Comparison of ENCODE assay signal across 8 cellular contexts in genomic region chr18:50507120-50507590, GRCh38. TPM values are rescaled to one million over a fixed set of nuclear protein-coding genes. Genes with fewer than 3 reads are reported as not detected.
DNase-seq lines count a peak whose midpoint lies in the region; TF ChIP-seq lines count a peak whose summit lies in the region.

No MANE protein-coding gene starts in this region.

- DNase-seq in DMS53 (lab: John Stamatoyannopoulos, UW), result peak; percentile 76
- DNase-seq in UCSD-AML1 (lab: John Stamatoyannopoulos, UW; ENCODE audit: unreplicated experiment), result peak; percentile 25
- peak in 31 of 51 donors; percentile 2 to 62 (median 25) for DNase-seq in hypothalamus (lab: John Stamatoyannopoulos, UW)
- peak; percentile 48 for DNase-seq in stomach
- DNase-seq in effector CD4-positive, alpha-beta T cell, result no peak
- no peak for DNase-seq in T-helper 1 cell
- DNase-seq in SHP77 (lab: John Stamatoyannopoulos, UW), result no peak

- 28 to 47% (median 42%) methylated on average over 4 of the region's 4 CpGs for WGBS in stomach, 5 donors

- no peak for TF ChIP-seq POLR2A in stomach (IDR thresholded peaks at IDR 0.05)

- TF ChIP-seq CTCF in Loucy (conservative IDR thresholded peaks at IDR 0.05; ENCODE audit: low read length) (peak; percentile 37), stomach (IDR thresholded peaks at IDR 0.05) (peak in 5 of 7 experiments; percentile 49 to 68 (median 57))

- H3K36me3 ChIP-seq in Loucy (ENCODE audit: insufficient read depth, low read length) (no peaks in the 10 kb centered on the region), stomach (no peaks in the 10 kb centered on the region)

- H3K9me3 ChIP-seq in Loucy (ENCODE audit: insufficient read depth, low read depth, low read length), result no peaks in the 10 kb centered on the region
- no peaks in the 10 kb centered on the region for H3K9me3 ChIP-seq in stomach

- intact Hi-C loops in stomach (cut with DNase I; ENCODE audit: low total_unique reads), result loop anchor here (5.0 to 10.0 kb wide), 2 partner anchors 78 to 270 kb away; no protein-coding TSS in a partner anchor

- H3F3A ChIP-seq in Loucy (ENCODE audit: low read depth), result no peaks in the 10 kb centered on the region

- H3K27ac ChIP-seq in stomach, result no peak overlapping the region

- H3K9me2 ChIP-seq in Loucy (replicated peaks; ENCODE audit: low read depth, low read length), result no peaks in the 10 kb centered on the region

- no peak overlapping the region for H3K4me2 ChIP-seq in Loucy (ENCODE audit: low read depth, low read length, poor library complexity, severe bottlenecking)

- H4K20me1 ChIP-seq in Loucy (ENCODE audit: insufficient read depth, low read length, poor library complexity, severe bottlenecking), result no peaks in the 10 kb centered on the region

- TF ChIP-seq EP300 in stomach (IDR thresholded peaks at IDR 0.05), result no peak

- H3K4me1 ChIP-seq in Loucy (ENCODE audit: insufficient read depth, low read length, poor library complexity, severe bottlenecking) (no peaks in the 10 kb centered on the region), stomach (no peaks in the 10 kb centered on the region)

- H3K9ac ChIP-seq in Loucy (ENCODE audit: low read depth, low read length, poor library complexity, severe bottlenecking), result no peak overlapping the region

- H3K27me3 ChIP-seq in Loucy (ENCODE audit: insufficient read depth, low read length, poor library complexity, severe bottlenecking) (no peaks in the 10 kb centered on the region), stomach (no peaks in the 10 kb centered on the region)

- H2AFZ ChIP-seq in Loucy (ENCODE audit: low read length), result no peak overlapping the region

- H3K4me3 ChIP-seq in Loucy (ENCODE audit: low read length, poor library complexity, severe bottlenecking) (no peak overlapping the region), stomach (no peak overlapping the region)

- H3K79me2 ChIP-seq in Loucy (ENCODE audit: insufficient read depth, low read length), result no peaks in the 10 kb centered on the region

RNA-seq across cellular contexts. Expression of gene MAPK4, which starts 52.7 kb away (rescaled TPM):
- total RNA-seq in stomach, result 10 to 100 TPM in 3 of 5 donors, 1 to 10 TPM in 2; 3.1 to 86.0 (median 22.2) TPM
- 1 to 10 TPM in 1 of 3 donors, under 1 TPM in 2; 0.19 to 1.4 (median 0.46) TPM for polyA plus RNA-seq in stomach

Comparison
In these comparisons a context has a peak if more than half of its experiments do, and no peak if none do; other contexts are left out.
1. DNase-seq: peak in DMS53 (single experiment), UCSD-AML1 (single experiment), hypothalamus (31 of 51) and stomach (single experiment); none in effector CD4-positive, alpha-beta T cell (single experiment), T-helper 1 cell (0 of 5) and SHP77 (0 of 2).